In genomic region chr2:232951891-232952290, GRCh38 we compare ENCODE assay signal across 21 cellular contexts.
A peak's percentile ranks its signal among the peaks of the same experiment; 100 is the strongest.
DNase-seq lines count a peak whose midpoint lies in the region; ATAC-seq and TF ChIP-seq lines count a peak whose summit lies in the region.
"Had no signal": no experiment of that assay in that cellular context is flagged by ENCODE, and none has a peak within 500 bp of the region (broad histone marks: within the 10 kb centered on the region; RNA-seq: fewer than 3 reads in every experiment).

No MANE protein-coding gene starts in this region.

- no peaks in the 10 kb centered on the region for H3K9me3 Mint-ChIP-seq in GM23338
- H3K9me3 Mint-ChIP-seq: activated CD4-positive, alpha-beta memory T cell treated with anti-CD3 and anti-CD28 coated beads for 36 hours; CD8-positive, alpha-beta T cell; WTC11 had no signal

- no peaks in the 10 kb centered on the region for H3K79me2 ChIP-seq in GM23338 (replicated peaks; ENCODE audit: insufficient read depth)
- H3K79me2 ChIP-seq in PC-3 (ENCODE audit: low read length) = no peaks in the 10 kb centered on the region
- no peaks in the 10 kb centered on the region for H3K79me2 ChIP-seq in neural cell (replicated peaks; ENCODE audit: insufficient read depth, low read length)

- POLR2A ChIA-PET in PC-3 (lab: Charles Lee; ENCODE audit: unreplicated experiment) = no interaction called here

- no peaks in the 10 kb centered on the region for H3K36me3 Mint-ChIP-seq in GM23338 (ENCODE audit: low read depth)
- H3K36me3 Mint-ChIP-seq: activated CD4-positive, alpha-beta memory T cell treated with anti-CD3 and anti-CD28 coated beads for 36 hours; CD8-positive, alpha-beta T cell; WTC11 had no signal

- BruUV-seq in PC-3 (replicated peaks; lab: Mats Ljungman, UMichigan) = no TSS peak

- H4K20me1 ChIP-seq in GM23338 (replicated peaks; ENCODE audit: insufficient read depth) (no peaks in the 10 kb centered on the region), PC-3 (ENCODE audit: low read length) (no peaks in the 10 kb centered on the region), neural cell (ENCODE audit: insufficient read depth) (no peaks in the 10 kb centered on the region)

- peaks cover 2% of the 10 kb centered on the region for H3K27me3 Mint-ChIP-seq in GM23338 (ENCODE audit: insufficient read depth, low read depth, poor library complexity)

- no peak for DNase-seq in GM23338 (ENCODE audit: low spot score)
- DNase-seq in PC-3 = peak; percentile 65
- DNase-seq in COLO829 (ENCODE audit: low spot score) = no peak
- no peak for DNase-seq in SIG-M5 (lab: John Stamatoyannopoulos, UW)
- DNase-seq in Kasumi-1 (lab: John Stamatoyannopoulos, UW) = no peak
- DNase-seq: activated CD4-positive, alpha-beta memory T cell treated with anti-CD3 and anti-CD28 coated beads for 36 hours; activated naive CD4-positive, alpha-beta T cell treated with Interleukin-2 at 50 U/mL for 16 hours; activated T-cell treated with anti-CD3 and anti-CD28 coated beads for 4 hours; CD8-positive, alpha-beta T cell; colonic mucosa; left ventricle myocardium superior; NCI-H1105; NCI-H2081; NCI-H510A treated with DMSO at 0.1 percent for 48 hours; SJCRH30; T-helper 2 cell had no signal

- no peak for TF ChIP-seq CTCF in GM23338 (conservative IDR thresholded peaks at IDR 0.05; ENCODE audit: low read depth in 2 of 2)
- TF ChIP-seq CTCF in PC-3 (conservative IDR thresholded peaks at IDR 0.05; ENCODE audit: low read depth, low read length) = no peak
- no peak for TF ChIP-seq CTCF in neural cell (IDR thresholded peaks at IDR 0.05; ENCODE audit: poor library complexity, severe bottlenecking)

- TF ChIP-seq EP300 in neural cell (conservative IDR thresholded peaks at IDR 0.05; ENCODE audit: poor library complexity, severe bottlenecking) = peak; percentile 1

- H3K4me2 ChIP-seq in GM23338 (no peak overlapping the region), PC-3 (ENCODE audit: low read length) (peak overlapping the region; percentile 33; the same call in 1 of the 2 replicates), neural cell (ENCODE audit: low read length) (no peak overlapping the region)
- H3K4me2 ChIP-seq: KMS-11 had no signal

- no peak for TF ChIP-seq RAD21 in neural cell (conservative IDR thresholded peaks at IDR 0.05)

- no peak overlapping the region for H3K4me3 Mint-ChIP-seq in GM23338
- H3K4me3 Mint-ChIP-seq: activated CD4-positive, alpha-beta memory T cell treated with anti-CD3 and anti-CD28 coated beads for 36 hours; CD8-positive, alpha-beta T cell; WTC11 had no signal

- ATAC-seq in GM23338 = no peak
- peak; percentile 90 for ATAC-seq in PC-3
- peak; percentile 42 for ATAC-seq in esophagus mucosa
- ATAC-seq in GM18868 (IDR thresholded peaks at IDR 0.05; ENCODE audit: unreplicated experiment) = no peak
- ATAC-seq: CD8-positive, alpha-beta T cell; left ventricle myocardium superior; WTC11 had no signal

- intact Hi-C loops in PC-3 (cut with micrococcal nuclease) = no loop called here

- no peaks in the 10 kb centered on the region for H3F3A ChIP-seq in GM23338 (replicated peaks; ENCODE audit: low read depth)
- H3F3A ChIP-seq in PC-3 (ENCODE audit: low read length, unreplicated experiment) = no peaks in the 10 kb centered on the region
- H3F3A ChIP-seq in neural cell (ENCODE audit: insufficient read depth, low read length, poor library complexity, severe bottlenecking) = no peaks in the 10 kb centered on the region

- no peaks in the 10 kb centered on the region for H3K36me3 ChIP-seq in GM23338 (ENCODE audit: insufficient read depth)
- no peaks in the 10 kb centered on the region for H3K36me3 ChIP-seq in PC-3 (ENCODE audit: low read depth, low read length)
- no peaks in the 10 kb centered on the region for H3K36me3 ChIP-seq in neural cell (ENCODE audit: insufficient read depth, low read length)
- H3K36me3 ChIP-seq: colonic mucosa, SJCRH30 had no signal

- no peaks in the 10 kb centered on the region for H3K9me2 ChIP-seq in GM23338 (ENCODE audit: insufficient read depth)
- no peaks in the 10 kb centered on the region for H3K9me2 ChIP-seq in PC-3 (replicated peaks; ENCODE audit: low read length)
- H3K9me2 ChIP-seq in neural cell (ENCODE audit: insufficient read depth, low read length) = no peaks in the 10 kb centered on the region

- H3K4me3 ChIP-seq in GM23338 (no peak overlapping the region), PC-3 (ENCODE audit: low read length) (no peak overlapping the region), neural cell (ENCODE audit: low read length) (peak overlapping the region; percentile 22)
- H3K4me3 ChIP-seq: colonic mucosa, SJCRH30 had no signal

- H3K27ac ChIP-seq in GM23338 (ENCODE audit: low read depth) (no peak overlapping the region), PC-3 (ENCODE audit: low read length) (no peak overlapping the region), neural cell (ENCODE audit: low read length) (peak overlapping the region; percentile 11)
- H3K27ac ChIP-seq: colonic mucosa, KMS-11, SJCRH30 had no signal

- H3K4me1 ChIP-seq in GM23338 (ENCODE audit: insufficient read depth) (peaks cover 5% of the 10 kb centered on the region; the same call in 1 of the 2 replicates), PC-3 (ENCODE audit: insufficient read depth, low read length) (peaks cover 11% of the 10 kb centered on the region)
- H3K4me1 ChIP-seq: colonic mucosa had no signal

- CTCF ChIA-PET in PC-3 (lab: Charles Lee) = no interaction called here

- H3K4me1 Mint-ChIP-seq in GM23338 = peaks cover 2% of the 10 kb centered on the region; the same call in 1 of the 3 replicates

- H3K27ac Mint-ChIP-seq in GM23338 = no peak overlapping the region
- H3K27ac Mint-ChIP-seq: activated CD4-positive, alpha-beta memory T cell treated with anti-CD3 and anti-CD28 coated beads for 36 hours; CD8-positive, alpha-beta T cell; WTC11 had no signal

- H3K9ac ChIP-seq in PC-3 (ENCODE audit: low read length) (no peak overlapping the region), neural cell (ENCODE audit: low read length) (no peak overlapping the region)
- H3K9ac ChIP-seq: KMS-11 had no signal

- H3K9me3 ChIP-seq in PC-3 (ENCODE audit: low read length) (no peaks in the 10 kb centered on the region), neural cell (ENCODE audit: low read length) (no peaks in the 10 kb centered on the region)
- H3K9me3 ChIP-seq: colonic mucosa, SJCRH30 had no signal

- H2AFZ ChIP-seq in GM23338 = 0 out of 2 replicates have a peak overlapping the region, but pooled peaks have one; percentile 28
- peak overlapping the region; percentile 62 for H2AFZ ChIP-seq in PC-3 (ENCODE audit: low read length)
- no peak overlapping the region for H2AFZ ChIP-seq in neural cell (ENCODE audit: low read depth, low read length)

- H3K27me3 ChIP-seq in GM23338 (ENCODE audit: insufficient read depth) (no peaks in the 10 kb centered on the region), PC-3 (ENCODE audit: low read length) (no peaks in the 10 kb centered on the region), neural cell (ENCODE audit: insufficient read depth, low read depth, low read length) (no peaks in the 10 kb centered on the region)
- H3K27me3 ChIP-seq: colonic mucosa had no signal

TF ChIP-seq in GM23338, 12 proteins besides CTCF, POLR2A, EP300 and RAD21 (continues in another document):
- no peak for TF ChIP-seq ETS1 (IDR thresholded peaks at IDR 0.05)
- no peak for TF ChIP-seq CREB1 (CRISPR knock-in tag; IDR thresholded peaks at IDR 0.05; ENCODE audit: low read depth)
- TF ChIP-seq EZH2phosphoT487 (IDR thresholded peaks at IDR 0.05; ENCODE audit: unreplicated experiment) = no peak

TF ChIP-seq in neural cell, 6 proteins besides CTCF, POLR2A, EP300 and RAD21:
- TF ChIP-seq EZH2 (IDR thresholded peaks at IDR 0.05; ENCODE audit: borderline replicate concordance, insufficient read depth, low read length, poor library complexity, severe bottlenecking) (no peak), MXI1 (conservative IDR thresholded peaks at IDR 0.05; ENCODE audit: poor library complexity, severe bottlenecking) (no peak), POLR2AphosphoS5 (IDR thresholded peaks at IDR 0.05) (no peak), REST (IDR thresholded peaks at IDR 0.05; ENCODE audit: borderline replicate concordance) (no peak), SMC3 (conservative IDR thresholded peaks at IDR 0.05; ENCODE audit: poor library complexity) (no peak), TAF1 (IDR thresholded peaks at IDR 0.05; ENCODE audit: low read depth) (no peak)

Comparison
In these comparisons a context has a peak if more than half of its experiments do, and no peak if none do; other contexts are left out.
1. ATAC-seq: peak in PC-3 (single experiment) and esophagus mucosa (single experiment); none in GM23338 (single experiment) and GM18868 (single experiment).